Comparison of ENCODE assay signal across 29 cellular contexts in genomic region chr5:170439944-170440269, GRCh38. TPM values are rescaled to one million over a fixed set of nuclear protein-coding genes. Genes with fewer than 3 reads are reported as not detected.
"Had no signal": no experiment of that assay in that cellular context is flagged by ENCODE, and none has a peak within 500 bp of the region (broad histone marks: within the 10 kb centered on the region; RNA-seq: fewer than 3 reads in every experiment).

No MANE protein-coding gene starts in this region.

- H3K4me3 Mint-ChIP-seq: activated CD4-positive, alpha-beta T cell treated with anti-CD3 and anti-CD28 coated beads for 36 hours; activated CD4-positive, alpha-beta T cell treated with anti-CD3 and anti-CD28 coated beads, Interleukin-2, amount 10 ng/mL, durations not matched to agents 7 days and 5 days; activated CD8-positive, alpha-beta T cell treated with anti-CD3 and anti-CD28 coated beads, Interleukin-2, amount 10 ng/mL, durations not matched to agents 7 days and 5 days; activated naive CD4-positive, alpha-beta T cell treated with anti-CD3 and anti-CD28 coated beads, Interleukin-2, amount 50 U/mL, for 24 hours; activated naive CD8-positive, alpha-beta T cell treated with anti-CD3 and anti-CD28 coated beads, Interleukin-2, amount 10 ng/mL, durations not matched to agents 7 days and 5 days; activated T-cell treated with anti-CD3 and anti-CD28 coated beads, Interleukin-2, amount 50 U/mL, for 24 hours; brain; T-helper 1 cell treated with Interleukin-12 subunit alpha and Interleukin-12 subunit beta and Interleukin-4 antibody, amounts not matched to agents 30 μg/mL and 1 μg/mL, for 36 hours; T-helper 2 cell treated with Interferon-gamma antibody and Interleukin-4, amounts not matched to agents 5 μg/mL and 100 μg/mL, for 36 hours; WTC11 had no signal

- DNase-seq: activated CD4-positive, alpha-beta T cell treated with anti-CD3 and anti-CD28 coated beads for 36 hours; activated CD4-positive, alpha-beta T cell treated with anti-CD3 and anti-CD28 coated beads, Interleukin-2, amount 10 ng/mL, durations not matched to agents 7 days and 5 days; activated CD4-positive, alpha-beta T cell treated with anti-CD3 and anti-CD28 coated beads, Interleukin-2, amount 50 U/mL, for 48 hours; activated CD8-positive, alpha-beta T cell treated with anti-CD3 and anti-CD28 coated beads, Interleukin-2, amount 10 ng/mL, durations not matched to agents 7 days and 5 days; activated gamma-delta T cell; activated naive CD4-positive, alpha-beta T cell treated with Interleukin-2 at 50 U/mL for 16 hours; activated naive CD8-positive, alpha-beta T cell treated with anti-CD3 and anti-CD28 coated beads, Interleukin-2, amount 10 ng/mL, durations not matched to agents 7 days and 5 days; activated T-cell treated with anti-CD3 and anti-CD28 coated beads, Interleukin-2, amount 50 U/mL, for 24 hours; caudate nucleus; Karpas-422; KBM-7; NCI-H1048; NCI-H1105 treated with DMSO at 0.1 percent for 48 hours; NCI-H1436; NCI-H2029; NCI-H524 treated with DMSO at 0.1 percent for 48 hours; OCI-M1; SHP77 treated with DMSO at 0.1 percent for 48 hours; SK-N-SH had no signal

- H3K27me3 ChIP-seq: SJSA1 had no signal

- H3K27me3 Mint-ChIP-seq: activated CD4-positive, alpha-beta T cell treated with anti-CD3 and anti-CD28 coated beads for 36 hours; activated CD4-positive, alpha-beta T cell treated with anti-CD3 and anti-CD28 coated beads, Interleukin-2, amount 10 ng/mL, durations not matched to agents 7 days and 5 days; activated naive CD4-positive, alpha-beta T cell treated with anti-CD3 and anti-CD28 coated beads, Interleukin-2, amount 50 U/mL, for 24 hours; activated naive CD8-positive, alpha-beta T cell treated with anti-CD3 and anti-CD28 coated beads, Interleukin-2, amount 10 ng/mL, durations not matched to agents 7 days and 5 days; activated T-cell treated with anti-CD3 and anti-CD28 coated beads, Interleukin-2, amount 50 U/mL, for 24 hours had no signal

- H3K36me3 ChIP-seq: SJSA1 had no signal

- H3K36me3 Mint-ChIP-seq: activated naive CD4-positive, alpha-beta T cell treated with anti-CD3 and anti-CD28 coated beads, Interleukin-2, amount 50 U/mL, for 24 hours; activated naive CD8-positive, alpha-beta T cell treated with anti-CD3 and anti-CD28 coated beads, Interleukin-2, amount 10 ng/mL, durations not matched to agents 7 days and 5 days; brain; WTC11 had no signal

- H3K4me1 ChIP-seq: SJSA1 had no signal

- H3K27ac Mint-ChIP-seq: activated CD4-positive, alpha-beta T cell treated with anti-CD3 and anti-CD28 coated beads for 36 hours; activated CD4-positive, alpha-beta T cell treated with anti-CD3 and anti-CD28 coated beads, Interleukin-2, amount 10 ng/mL, durations not matched to agents 7 days and 5 days; activated CD8-positive, alpha-beta T cell treated with anti-CD3 and anti-CD28 coated beads, Interleukin-2, amount 10 ng/mL, durations not matched to agents 7 days and 5 days; activated naive CD4-positive, alpha-beta T cell treated with anti-CD3 and anti-CD28 coated beads, Interleukin-2, amount 50 U/mL, for 24 hours; activated naive CD8-positive, alpha-beta T cell treated with anti-CD3 and anti-CD28 coated beads, Interleukin-2, amount 10 ng/mL, durations not matched to agents 7 days and 5 days; activated T-cell treated with anti-CD3 and anti-CD28 coated beads, Interleukin-2, amount 50 U/mL, for 24 hours; activated T-helper 2 cell treated with anti-CD3 and anti-CD28 coated beads, Interferon-gamma antibody, Interleukin-2, Interleukin-4, amounts not matched to agents 10 μg/mL and 5 μg/mL and 100 μg/mL, durations not matched to agents 14 hours and 24 hours and 36 hours; T-helper 1 cell treated with Interleukin-12 subunit alpha and Interleukin-12 subunit beta and Interleukin-4 antibody, amounts not matched to agents 30 μg/mL and 1 μg/mL, for 36 hours; T-helper 2 cell treated with Interferon-gamma antibody and Interleukin-4, amounts not matched to agents 5 μg/mL and 100 μg/mL, for 36 hours; WTC11 had no signal

- H3K4me2 ChIP-seq: SK-N-SH had no signal

- H3K9me3 Mint-ChIP-seq: activated CD4-positive, alpha-beta T cell treated with anti-CD3 and anti-CD28 coated beads, Interleukin-2, amount 10 ng/mL, durations not matched to agents 7 days and 5 days; activated naive CD4-positive, alpha-beta T cell treated with anti-CD3 and anti-CD28 coated beads, Interleukin-2, amount 50 U/mL, for 24 hours; activated naive CD8-positive, alpha-beta T cell treated with anti-CD3 and anti-CD28 coated beads, Interleukin-2, amount 10 ng/mL, durations not matched to agents 7 days and 5 days; activated T-cell treated with anti-CD3 and anti-CD28 coated beads, Interleukin-2, amount 50 U/mL, for 24 hours; activated T-helper 2 cell treated with anti-CD3 and anti-CD28 coated beads, Interferon-gamma antibody, Interleukin-2, Interleukin-4, amounts not matched to agents 10 μg/mL and 5 μg/mL and 100 μg/mL, durations not matched to agents 14 hours and 24 hours and 36 hours; T-helper 1 cell treated with Interleukin-12 subunit alpha and Interleukin-12 subunit beta and Interleukin-4 antibody, amounts not matched to agents 30 μg/mL and 1 μg/mL, for 36 hours; T-helper 2 cell treated with Interferon-gamma antibody and Interleukin-4, amounts not matched to agents 5 μg/mL and 100 μg/mL, for 36 hours; WTC11 had no signal

- H3K4me1 Mint-ChIP-seq: activated CD4-positive, alpha-beta T cell treated with anti-CD3 and anti-CD28 coated beads, Interleukin-2, amount 10 ng/mL, durations not matched to agents 7 days and 5 days; activated naive CD4-positive, alpha-beta T cell treated with anti-CD3 and anti-CD28 coated beads, Interleukin-2, amount 50 U/mL, for 24 hours; activated naive CD8-positive, alpha-beta T cell treated with anti-CD3 and anti-CD28 coated beads, Interleukin-2, amount 10 ng/mL, durations not matched to agents 7 days and 5 days had no signal

- H3K27ac ChIP-seq: SJSA1 had no signal

- H3K4me3 ChIP-seq: SJSA1 had no signal

- H3K9me3 ChIP-seq: SJSA1, SK-N-SH had no signal

- H3K9ac ChIP-seq: SK-N-SH had no signal

RNA-seq across cellular contexts. Expression of gene KCNMB1, which starts 50.7 kb away (rescaled TPM):
- total RNA-seq: activated CD4-positive, alpha-beta T cell treated with anti-CD3 and anti-CD28 coated beads for 36 hours; activated CD4-positive, alpha-beta T cell treated with anti-CD3 and anti-CD28 coated beads, Interleukin-2, amount 10 ng/mL, durations not matched to agents 7 days and 5 days; activated CD8-positive, alpha-beta T cell treated with anti-CD3 and anti-CD28 coated beads, Interleukin-2, amount 10 ng/mL, durations not matched to agents 7 days and 5 days; activated naive CD8-positive, alpha-beta T cell treated with anti-CD3 and anti-CD28 coated beads, Interleukin-2, amount 10 ng/mL, durations not matched to agents 7 days and 5 days; activated T-helper 2 cell treated with anti-CD3 and anti-CD28 coated beads, Interferon-gamma antibody, Interleukin-2, Interleukin-4, amounts not matched to agents 10 μg/mL and 5 μg/mL and 100 μg/mL, durations not matched to agents 14 hours and 24 hours and 36 hours; bronchial epithelial cell; MCF 10A; NCI-H460 had no signal
